ENCODE assay signal across 7 cellular contexts in genomic region chr14:77809011-77809410, GRCh38.
"Had no signal": no experiment of that assay in that cellular context is flagged by ENCODE, and none has a peak within 500 bp of the region (broad histone marks: within the 10 kb centered on the region; RNA-seq: fewer than 3 reads in every experiment).

No MANE protein-coding gene starts in this region.

- ATAC-seq: HepG2 had no signal

- H3K27me3 Mint-ChIP-seq: IgD-negative memory B cell had no signal

- H3K27ac ChIP-seq: HL-60 had no signal

- FAIRE-seq: HepG2, HTR-8/SVneo had no signal

- H3K9me3 Mint-ChIP-seq: IgD-negative memory B cell had no signal

- DNase-seq: IMR-90, KBM-7, KG1 had no signal

- H3K4me3 Mint-ChIP-seq: IgD-negative memory B cell had no signal
